Comparison of ENCODE assay signal across 8 cellular contexts in genomic region chr15:68277131-68277604, GRCh38. TPM values are rescaled to one million over a fixed set of nuclear protein-coding genes. Genes with fewer than 3 reads are reported as not detected.
DNase-seq lines count a peak whose midpoint lies in the region; ATAC-seq and TF ChIP-seq lines count a peak whose summit lies in the region.

No MANE protein-coding gene starts in this region.

- H3K27me3 ChIP-seq in A673 (replicated peaks; ENCODE audit: insufficient read depth, low read depth, low read length, poor library complexity), result no peaks in the 10 kb centered on the region
- H3K27me3 ChIP-seq in GM06990 (replicated peaks; ENCODE audit: control insufficient read depth, insufficient read depth, low read length), result no peaks in the 10 kb centered on the region
- no peaks in the 10 kb centered on the region for H3K27me3 ChIP-seq in KMS-11 (ENCODE audit: insufficient read depth, low read depth)
- no peaks in the 10 kb centered on the region for H3K27me3 ChIP-seq in gastroesophageal sphincter

- H3K27me3 Mint-ChIP-seq in WTC11 (ENCODE audit: low read depth), result no peaks in the 10 kb centered on the region

- WGBS in gastroesophageal sphincter (ENCODE audit: low coverage in 1 of 2), 2 donors, result 0% methylated on average over 17 to 22 of the region's 25 CpGs

- no peaks in the 10 kb centered on the region for H3K9me3 ChIP-seq in A673 (ENCODE audit: low read depth, low read length, poor library complexity, severe bottlenecking)
- no peaks in the 10 kb centered on the region for H3K9me3 ChIP-seq in gastroesophageal sphincter

- peaks cover 17% of the 10 kb centered on the region for H4K20me1 ChIP-seq in KMS-11 (ENCODE audit: insufficient read depth)

- peak overlapping the region; percentile 93 for H3K27ac ChIP-seq in A673 (ENCODE audit: low read depth, low read length, poor library complexity, severe bottlenecking)
- H3K27ac ChIP-seq in KMS-11, result peak overlapping the region; percentile 90
- H3K27ac ChIP-seq in gastroesophageal sphincter, result peak overlapping the region; percentile 94 to 99 (median 98)

- H3K4me3 ChIP-seq in A673 (ENCODE audit: low read depth, low read length, poor library complexity, severe bottlenecking) (peak overlapping the region; percentile 93), GM06990 (replicated peaks; ENCODE audit: low read depth, low read length) (peak overlapping the region; percentile 99), KMS-11 (IDR thresholded peaks at IDR 0.05; ENCODE audit: insufficient read depth, low read depth, low read length) (no peak overlapping the region), gastroesophageal sphincter (peak overlapping the region; percentile 58 to 82)

- BruUV-seq in A673 (replicated peaks; lab: Mats Ljungman, UMichigan), result no TSS peak

- intact Hi-C loops in A673 (cut with micrococcal nuclease; ENCODE audit: unreplicated experiment), result no loop called here

- H3K36me3 ChIP-seq in A673 (ENCODE audit: insufficient read depth, low read length, poor library complexity, severe bottlenecking), result no peaks in the 10 kb centered on the region
- no peaks in the 10 kb centered on the region; the same call in 1 of the 2 replicates for H3K36me3 ChIP-seq in GM06990 (ENCODE audit: control insufficient read depth, insufficient read depth, low read length)
- H3K36me3 ChIP-seq in KMS-11 (ENCODE audit: insufficient read depth), result no peaks in the 10 kb centered on the region
- H3K36me3 ChIP-seq in gastroesophageal sphincter, result no peaks in the 10 kb centered on the region

- peak in 1 of 2 donors; percentile 36 for TF ChIP-seq POLR2A in gastroesophageal sphincter (IDR thresholded peaks at IDR 0.05)

- H3K4me1 Mint-ChIP-seq in WTC11, result peaks cover 50% of the 10 kb centered on the region

- H3K36me3 Mint-ChIP-seq in WTC11, result no peaks in the 10 kb centered on the region

- no peak for DNase-seq in A673 (ENCODE audit: low spot score)
- DNase-seq in GM06990 (ENCODE audit: extremely low read depth, insufficient read length), result no peak
- DNase-seq in WTC11 (ENCODE audit: low spot score), result peak; percentile 59
- peak; percentile 78 for DNase-seq in occipital lobe (lab: John Stamatoyannopoulos, UW)
- no peak for DNase-seq in HPDE6-E6E7 (ENCODE audit: extremely low spot score)

- peak overlapping the region; percentile 63 for H3K4me2 ChIP-seq in KMS-11

- peak; percentile 46 for ATAC-seq in WTC11
- ATAC-seq in gastroesophageal sphincter, result peak; percentile 24
- no peak for ATAC-seq in GM18858 (IDR thresholded peaks at IDR 0.05; ENCODE audit: unreplicated experiment)

- POLR2A ChIA-PET in A673 (lab: Charles Lee; ENCODE audit: low non-redundant PET), result interaction anchor here (0.7 kb wide), 1 partner anchor 13 kb away, joined by 3 read pairs; no protein-coding TSS in a partner anchor
- POLR2A ChIA-PET in WTC11 (lab: Charles Lee), result interaction anchor here (0.6 to 2.5 kb wide), 6 partner anchors 13 to 49 kb away, joined by 3 to 22 read pairs (median 6); no protein-coding TSS in a partner anchor

- peaks cover 43% of the 10 kb centered on the region for H3K79me2 ChIP-seq in KMS-11 (ENCODE audit: insufficient read depth, low read depth)

- peak overlapping the region; percentile 99 for H3K27ac Mint-ChIP-seq in WTC11

- peak overlapping the region; percentile 72 for H3K9ac ChIP-seq in KMS-11

- no peak for TF ChIP-seq EP300 in gastroesophageal sphincter (IDR thresholded peaks at IDR 0.05)

- H3K4me3 Mint-ChIP-seq in WTC11, result peak overlapping the region; percentile 98

- CTCF ChIA-PET in A673 (lab: Charles Lee) (interaction anchor here (0.8 to 0.9 kb wide), 2 partner anchors 24 to 457 kb away, joined by 3 read pairs; no protein-coding TSS in a partner anchor), WTC11 (lab: Charles Lee) (interaction anchor here (0.9 to 3.9 kb wide), 13 partner anchors 12 to 755 kb away, joined by 3 to 27 read pairs (median 4); no protein-coding TSS in a partner anchor)

- H3K4me1 ChIP-seq in A673 (ENCODE audit: insufficient read depth, low read length, poor library complexity, severe bottlenecking) (peaks cover 25% of the 10 kb centered on the region), KMS-11 (ENCODE audit: low read depth, poor library complexity, severe bottlenecking) (peaks cover 33% of the 10 kb centered on the region), gastroesophageal sphincter (peaks cover 0 to 66% (median 21%) of the 10 kb centered on the region in 3 donors)

- no peak for TF ChIP-seq CTCF in A673 (conservative IDR thresholded peaks at IDR 0.05; ENCODE audit: low read depth, low read length)
- no peak for TF ChIP-seq CTCF in GM06990 (IDR thresholded peaks at IDR 0.05; ENCODE audit: insufficient read depth, low read length, poor library complexity, severe bottlenecking)
- TF ChIP-seq CTCF in KMS-11 (conservative IDR thresholded peaks at IDR 0.05; ENCODE audit: low read depth, low read length), result no peak
- TF ChIP-seq CTCF in WTC11 (IDR thresholded peaks at IDR 0.05), result no peak
- no peak for TF ChIP-seq CTCF in gastroesophageal sphincter (IDR thresholded peaks at IDR 0.05)

- H2AFZ ChIP-seq in KMS-11 (ENCODE audit: low read depth), result peak overlapping the region; percentile 98

- H3K9me3 Mint-ChIP-seq in WTC11, result no peaks in the 10 kb centered on the region

TF ChIP-seq in WTC11, 78 proteins besides CTCF, POLR2A, EP300 and RAD21:
- TF ChIP-seq HMGXB4 (CRISPR knock-in tag; IDR thresholded peaks at IDR 0.05) (no peak), NR1H2 (CRISPR knock-in tag; IDR thresholded peaks at IDR 0.05) (peak; percentile 4; the same call in 1 of the 2 replicates), PRRX2 (CRISPR knock-in tag; IDR thresholded peaks at IDR 0.05) (no peak), ZBTB43 (CRISPR knock-in tag; IDR thresholded peaks at IDR 0.05) (no peak), ZNF138 (CRISPR knock-in tag; conservative IDR thresholded peaks at IDR 0.05) (no peak), FOXP1 (CRISPR knock-in tag; IDR thresholded peaks at IDR 0.05; ENCODE audit: borderline replicate concordance) (no peak)

RNA-seq across cellular contexts. Expression of gene FEM1B, which starts 0.4 kb away (rescaled TPM):
- total RNA-seq in A673 (2021) (44.6 and 47.3 TPM in 2 replicates), WTC11 (2021) (59.7 to 64.8 TPM (median 62.4 TPM) in 3 replicates), gastroesophageal sphincter (10 to 100 TPM; 64.8 to 71.7 (median 67.5) TPM), occipital lobe (188 TPM)

RNA-seq across cellular contexts. Expression of gene CLN6, which starts 47.6 kb away (rescaled TPM):
- total RNA-seq in A673 (2021) (75.4 and 84.7 TPM in 2 replicates), WTC11 (2021) (50.2 to 52.2 TPM (median 50.8 TPM) in 3 replicates), gastroesophageal sphincter (10 to 100 TPM in 3 of 4 donors, 1 to 10 TPM in 1; 6.1 to 14.9 (median 13.3) TPM), occipital lobe (7.6 TPM)

Comparison
In these comparisons a context has a peak if more than half of its experiments do, and no peak if none do; other contexts are left out.
1. DNase-seq: peak in WTC11 (single experiment) and occipital lobe (single experiment); none in A673 (single experiment), GM06990 (single experiment) and HPDE6-E6E7 (single experiment).
2. Peak in every context shown above with its lines, with median percentiles within 50 percentile points of each other: H3K27ac ChIP-seq.